In genomic region chr2:196944570-196944969, GRCh38 we compare ENCODE assay signal across 10 cellular contexts. TPM values are rescaled to one million over a fixed set of nuclear protein-coding genes. Genes with fewer than 3 reads are reported as not detected.
DNase-seq lines count a peak whose midpoint lies in the region; ATAC-seq and TF ChIP-seq lines count a peak whose summit lies in the region.
"Had no signal": no experiment of that assay in that cellular context is flagged by ENCODE, and none has a peak within 500 bp of the region (broad histone marks: within the 10 kb centered on the region; RNA-seq: fewer than 3 reads in every experiment).

No MANE protein-coding gene starts in this region.

- ATAC-seq in GM18505 (IDR thresholded peaks at IDR 0.05; ENCODE audit: unreplicated experiment) (peak; percentile 83), GM21360 (IDR thresholded peaks at IDR 0.05; ENCODE audit: unreplicated experiment) (peak; percentile 93), HG03039 (IDR thresholded peaks at IDR 0.05; ENCODE audit: unreplicated experiment) (peak; percentile 97), Right ventricle myocardium superior (ENCODE audit: poor library complexity) (no peak)

- intact Hi-C loops in Right ventricle myocardium superior (cut with DNase I) = no loop called here

- DNase-seq in RPMI8226 (peak; percentile 39), EL (no peak), HUDEP-2 (lab: John Stamatoyannopoulos, UW; ENCODE audit: unreplicated experiment in 76 of 76) (no peak), Right ventricle myocardium superior (no peak)
- DNase-seq in stimulated activated CD4-positive, alpha-beta T cell treated with anti-CD3 and anti-CD28 coated beads, Interleukin-4, amount 100 ng/mL, for 24 hours = no peak
- DNase-seq: left ventricle myocardium inferior, NCI-H1048 had no signal

- TF ChIP-seq POLR2A in GM18505 (IDR thresholded peaks at IDR 0.05; ENCODE audit: borderline replicate concordance, extremely low read depth, insufficient read depth, insufficient read length) = no peak

RNA-seq across cellular contexts. Expression of gene PGAP1, which starts 18.1 kb away (rescaled TPM):
- 5.5 TPM for total RNA-seq in Right ventricle myocardium superior
